10 cellular contexts compared by ENCODE assay signal in genomic region chr15:70259640-70260066, GRCh38.
DNase-seq lines count a peak whose midpoint lies in the region; ATAC-seq and TF ChIP-seq lines count a peak whose summit lies in the region.
"Had no signal": no experiment of that assay in that cellular context is flagged by ENCODE, and none has a peak within 500 bp of the region (broad histone marks: within the 10 kb centered on the region; RNA-seq: fewer than 3 reads in every experiment).

No MANE protein-coding gene starts in this region.

- peaks cover 41% of the 10 kb centered on the region for H3K4me1 Mint-ChIP-seq in central memory CD8-positive, alpha-beta T cell
- peaks cover 3% of the 10 kb centered on the region for H3K4me1 Mint-ChIP-seq in progenitor cell of endocrine pancreas (ENCODE audit: low read depth)

- DNase-seq in NCI-H526 (lab: John Stamatoyannopoulos, UW) (peak; percentile 24 to 42), NCI-H526 treated with DMSO at 0.1 percent for 48 hours (lab: John Stamatoyannopoulos, UW) (no peak), NCI-H69 (lab: John Stamatoyannopoulos, UW) (peak; percentile 13), progenitor cell of endocrine pancreas (ENCODE audit: low spot score, unreplicated experiment) (no peak), globus pallidus (ENCODE audit: low spot score) (no peak), cerebellar cortex (ENCODE audit: low spot score) (no peak), lower lobe of right lung (no peak)
- no peak for DNase-seq in central memory CD8-positive, alpha-beta T cell (ENCODE audit: low spot score in 2 of 2)

- no peak overlapping the region for H3K27ac ChIP-seq in lower lobe of right lung

- peak overlapping the region; percentile 23 for H3K27ac Mint-ChIP-seq in central memory CD8-positive, alpha-beta T cell (ENCODE audit: low read depth)
- no peak overlapping the region for H3K27ac Mint-ChIP-seq in progenitor cell of endocrine pancreas
- H3K27ac Mint-ChIP-seq: activated CD4-positive, alpha-beta memory T cell treated with anti-CD3 and anti-CD28 coated beads, Interleukin-2, amount 10 ng/mL, durations not matched to agents 7 days and 5 days had no signal

- H3K9me3 Mint-ChIP-seq in central memory CD8-positive, alpha-beta T cell, result no peaks in the 10 kb centered on the region
- no peaks in the 10 kb centered on the region for H3K9me3 Mint-ChIP-seq in progenitor cell of endocrine pancreas (ENCODE audit: low read depth)
- H3K9me3 Mint-ChIP-seq: activated CD4-positive, alpha-beta memory T cell treated with anti-CD3 and anti-CD28 coated beads, Interleukin-2, amount 10 ng/mL, durations not matched to agents 7 days and 5 days had no signal

- H3K36me3 ChIP-seq in lower lobe of right lung, result no peaks in the 10 kb centered on the region
- H3K36me3 ChIP-seq: Peyer's patch had no signal

- H3K4me3 ChIP-seq in lower lobe of right lung, result no peak overlapping the region

- no peaks in the 10 kb centered on the region for H3K27me3 Mint-ChIP-seq in central memory CD8-positive, alpha-beta T cell
- peaks cover 50% of the 10 kb centered on the region for H3K27me3 Mint-ChIP-seq in progenitor cell of endocrine pancreas

- no peaks in the 10 kb centered on the region for H3K9me3 ChIP-seq in lower lobe of right lung
- H3K9me3 ChIP-seq: Peyer's patch had no signal

- TF ChIP-seq CTCF in progenitor cell of endocrine pancreas (IDR thresholded peaks at IDR 0.05; ENCODE audit: unreplicated experiment) (peak; percentile 33), lower lobe of right lung (IDR thresholded peaks at IDR 0.05) (no peak)

- peaks cover 5% of the 10 kb centered on the region for H3K36me3 Mint-ChIP-seq in central memory CD8-positive, alpha-beta T cell (ENCODE audit: insufficient read depth)
- no peaks in the 10 kb centered on the region for H3K36me3 Mint-ChIP-seq in progenitor cell of endocrine pancreas (ENCODE audit: insufficient read depth)

- H3K4me1 ChIP-seq in lower lobe of right lung, result peaks cover 44% of the 10 kb centered on the region

- H3K4me3 Mint-ChIP-seq in central memory CD8-positive, alpha-beta T cell, result peak overlapping the region; percentile 71
- no peak overlapping the region for H3K4me3 Mint-ChIP-seq in progenitor cell of endocrine pancreas (ENCODE audit: low read depth)

- intact Hi-C loops in lower lobe of right lung (cut with DNase I), result no loop called here

- no peaks in the 10 kb centered on the region for H3K27me3 ChIP-seq in lower lobe of right lung (ENCODE audit: low read depth)
- H3K27me3 ChIP-seq: Peyer's patch had no signal

- ATAC-seq in central memory CD8-positive, alpha-beta T cell (replicated peaks; ENCODE audit: extremely low read depth, poor library complexity, severe bottlenecking), result no peak
- no peak for ATAC-seq in lower lobe of right lung

Comparison
In these comparisons a context has a peak if more than half of its experiments do, and no peak if none do; other contexts are left out.
1. DNase-seq: peak in NCI-H526 (2 of 2) and NCI-H69 (single experiment); none in NCI-H526 treated with DMSO at 0.1 percent for 48 hours (single experiment), central memory CD8-positive, alpha-beta T cell (0 of 2), progenitor cell of endocrine pancreas (single experiment), globus pallidus (single experiment), cerebellar cortex (single experiment) and lower lobe of right lung (single experiment).